In the genomic region with DNA sequence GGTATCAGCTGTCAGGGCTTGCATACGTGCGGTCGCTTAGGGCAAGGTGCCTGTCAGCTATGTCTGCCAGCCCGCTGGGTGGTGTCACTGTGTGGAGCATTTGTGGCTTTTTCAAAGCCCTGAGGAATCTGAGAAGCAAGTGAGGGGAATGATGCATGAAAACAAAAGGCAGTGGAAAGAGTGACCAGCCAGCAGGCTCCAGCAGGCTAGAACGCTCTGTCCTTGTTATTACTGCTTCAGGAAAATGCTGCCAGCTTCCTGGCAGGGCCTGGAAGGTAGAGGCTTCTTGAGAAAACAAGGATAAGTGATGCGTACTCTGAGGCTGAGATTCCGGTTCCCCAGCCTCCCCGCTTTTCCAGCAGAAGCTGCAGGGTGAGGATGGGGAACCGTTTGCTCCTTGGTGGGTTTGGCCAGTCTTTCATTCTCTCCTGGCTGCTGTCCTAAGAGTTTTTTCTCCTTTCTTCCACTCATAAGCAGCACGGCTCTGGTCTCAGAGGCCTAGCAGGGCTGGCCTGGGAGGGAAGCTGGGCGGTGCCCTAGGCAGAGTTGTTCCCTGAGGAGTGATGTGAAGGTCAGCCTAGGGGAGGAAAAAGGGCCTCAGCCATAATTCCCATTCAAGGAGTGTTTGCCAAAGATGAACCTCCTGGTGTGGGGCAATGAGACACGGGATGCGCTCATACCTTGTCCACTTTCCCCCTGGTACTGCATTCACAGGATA, we compare ENCODE assay signal across 10 cellular contexts. TPM values are rescaled to one million over a fixed set of nuclear protein-coding genes. Genes with fewer than 3 reads are reported as not detected.
A peak's percentile ranks its signal among the peaks of the same experiment; 100 is the strongest.
DNase-seq lines count a peak whose midpoint lies in the region; ATAC-seq, FAIRE-seq and TF ChIP-seq lines count a peak whose summit lies in the region.
"Had no signal": no experiment of that assay in that cellular context is flagged by ENCODE, and none has a peak within 500 bp of the region (broad histone marks: within the 10 kb centered on the region; RNA-seq: fewer than 3 reads in every experiment).

No MANE protein-coding gene starts in this region.

- peak overlapping the region; percentile 70 to 91 for H3K27ac ChIP-seq in coronary artery
- H3K27ac ChIP-seq in HepG2 (ENCODE audit: extremely low read length, insufficient read depth, low read length), result no peak overlapping the region
- peak overlapping the region; percentile 94 to 98 for H3K27ac ChIP-seq in thoracic aorta

- CTCF ChIA-PET in HepG2 (lab: Yijun Ruan, JAX; ENCODE audit: low intra/inter-chr PET ratio, low total read pairs), result no interaction called here

- POLR2A ChIA-PET in HepG2 (lab: Yijun Ruan, JAX), result no interaction called here

- H3K36me3 ChIP-seq in HepG2 (replicated peaks in 1 of 2; ENCODE audit: control insufficient read depth in 1 of 2, insufficient read depth in 2 of 2, low read length in 2 of 2) (no peaks in the 10 kb centered on the region), thoracic aorta (no peaks in the 10 kb centered on the region)

- WGBS in HepG2 (ENCODE audit: low lambda C conversion rate), result 39% methylated on average over 9 of the region's 13 CpGs

- no peaks in the 10 kb centered on the region for H3K79me2 ChIP-seq in HepG2 (ENCODE audit: insufficient read depth, low read length)

- no peak for TF ChIP-seq RAD21 in HepG2 (CRISPR knock-in tag; IDR thresholded peaks at IDR 0.05)

- no peaks in the 10 kb centered on the region for H4K20me1 ChIP-seq in HepG2 (ENCODE audit: insufficient read depth, low read length)

- no peak for TF ChIP-seq POLR2A in HepG2 (IDR thresholded peaks at IDR 0.05; ENCODE audit: insufficient read depth in 1 of 2, low read depth in 2 of 2, low read length in 2 of 2)

- H3K27me3 ChIP-seq in HepG2 (ENCODE audit: control insufficient read depth in 1 of 2, insufficient read depth in 2 of 2, low read length in 2 of 2) (peaks cover 0 to 4% of the 10 kb centered on the region in 2 experiments; a peak in 1 of 5 replicates), thoracic aorta (replicated peaks; ENCODE audit: insufficient read depth) (no peaks in the 10 kb centered on the region)

- no peak overlapping the region for H3K9ac ChIP-seq in HepG2 (ENCODE audit: insufficient read depth, low read depth, low read length)

- H3K9me3 ChIP-seq in HepG2 (ENCODE audit: low read length), result no peaks in the 10 kb centered on the region
- H3K9me3 ChIP-seq in thoracic aorta, result no peaks in the 10 kb centered on the region

- no peak for TF ChIP-seq CTCF in coronary artery (IDR thresholded peaks at IDR 0.05)
- no peak for TF ChIP-seq CTCF in HepG2 (CRISPR knock-in tag; IDR thresholded peaks at IDR 0.05)
- TF ChIP-seq CTCF in thoracic aorta (IDR thresholded peaks at IDR 0.05), result no peak

- no peaks in the 10 kb centered on the region for H3K4me1 ChIP-seq in HepG2 (ENCODE audit: insufficient read depth, low read length)
- H3K4me1 ChIP-seq in thoracic aorta (ENCODE audit: control insufficient read depth in 1 of 2, low read depth in 2 of 2), result peaks cover 22 to 27% of the 10 kb centered on the region in 2 donors

- ATAC-seq in HepG2, result peak; percentile 37; the same call in 1 of the 3 replicates
- ATAC-seq in thoracic aorta (ENCODE audit: insufficient number of reproducible peaks, low FRiP score, low read depth), result peak; percentile 90
- ATAC-seq in GM21526 (IDR thresholded peaks at IDR 0.05; ENCODE audit: low FRiP score, unreplicated experiment), result no peak
- ATAC-seq in HG02870 (IDR thresholded peaks at IDR 0.05; ENCODE audit: unreplicated experiment), result no peak
- no peak for ATAC-seq in HG02588 (IDR thresholded peaks at IDR 0.05; ENCODE audit: unreplicated experiment)
- ATAC-seq: activated CD4-positive, CD25-positive, alpha-beta regulatory T cell treated with anti-CD3 and anti-CD28 coated beads, Interleukin-2, amount 50 U/mL, for 24 hours had no signal

- FAIRE-seq in HepG2 (lab: Jason Lieb, UNC), result no peak

- in situ Hi-C loops in HepG2 (cut with HindIII; ENCODE audit: extremely low pct_ligation_motif_present, low pct_unique_long_range_greater_than_20kb), result no loop called here

- H2AFZ ChIP-seq in HepG2 (ENCODE audit: low read length), result no peak overlapping the region

- DNase-seq in NCI-H2029 treated with DMSO at 0.1 percent for 48 hours (lab: John Stamatoyannopoulos, UW) (peak; percentile 71), coronary artery (ENCODE audit: low spot score) (peak; percentile 91), HepG2 (ENCODE audit: low spot score) (no peak), thoracic aorta (ENCODE audit: low spot score) (peak; percentile 47)
- DNase-seq in activated CD4-positive, CD25-positive, alpha-beta regulatory T cell treated with anti-CD3 and anti-CD28 coated beads, Interleukin-2, amount 50 U/mL, for 72 hours, result no peak
- DNase-seq: cortex of kidney had no signal

- intact Hi-C loops in HepG2 (cut with micrococcal nuclease; ENCODE audit: unreplicated experiment), result no loop called here

- no peak for TF ChIP-seq EP300 in HepG2 (IDR thresholded peaks at IDR 0.05; ENCODE audit: low read depth in 2 of 2, low read length in 2 of 2)
- no peak for TF ChIP-seq EP300 in HepG2 (CRISPR knock-in tag; IDR thresholded peaks at IDR 0.05; ENCODE audit: borderline replicate concordance)

- no peak overlapping the region for H3K4me2 ChIP-seq in HepG2 (ENCODE audit: low read depth, low read length)

- no TSS peak for BruUV-seq in HepG2 (replicated peaks; lab: Mats Ljungman, UMichigan)

- H3K4me3 ChIP-seq in coronary artery (no peak overlapping the region), HepG2 (replicated peaks in 1 of 3; ENCODE audit: insufficient read depth in 1 of 3, low read depth in 2 of 3, low read length in 3 of 3) (no peak overlapping the region), thoracic aorta (peak overlapping the region; percentile 54)

TF ChIP-seq in HepG2, 621 proteins besides CTCF, POLR2A, EP300 and RAD21:
- no peak for TF ChIP-seq CEBPB (IDR thresholded peaks at IDR 0.05; ENCODE audit: borderline replicate concordance, low read depth, low read length)
- no peak for TF ChIP-seq CHD2 (IDR thresholded peaks at IDR 0.05; ENCODE audit: low read depth, low read length)
- no peak for TF ChIP-seq ZNF878 (CRISPR knock-in tag; IDR thresholded peaks at IDR 0.05)
- TF ChIP-seq ZNF749 (CRISPR knock-in tag; IDR thresholded peaks at IDR 0.05; ENCODE audit: borderline replicate concordance), result no peak
- TF ChIP-seq, protein P1, sequence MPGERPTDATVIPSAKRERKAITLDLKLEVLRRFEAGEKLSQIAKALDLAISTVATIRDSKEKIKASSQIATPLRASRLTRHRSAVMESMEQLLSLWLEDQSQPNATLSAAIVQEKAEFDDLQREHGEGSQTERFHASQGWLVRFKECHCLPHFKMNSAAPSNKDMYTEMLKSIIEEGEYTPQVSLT (CRISPR knock-in tag; IDR thresholded peaks at IDR 0.05; ENCODE audit: borderline replicate concordance, low read depth), result no peak
TF ChIP-seq in HepG2: peak in this region for 0.

RNA-seq across cellular contexts. Expression of a gene that starts 42.8 kb away (rescaled TPM):
- total RNA-seq in HepG2 (2016; rRNA removed; fragmentation: Illumina TruSeq; extraction: Trizol) (43.5 and 75.4 TPM in 2 replicates), thoracic aorta (10 to 100 TPM; 56.7 to 82.4 TPM)
- 196 and 227 TPM in 2 replicates for total RNA-seq in HepG2 (2016; cell fraction: cytosol; rRNA removed; fragmentation: Illumina TruSeq; extraction: Trizol; ENCODE audit: low read depth)
- 44.4 and 68.0 TPM in 2 replicates for total RNA-seq in HepG2 (2016; cell fraction: insoluble cytoplasmic fraction; rRNA removed; fragmentation: Illumina TruSeq; extraction: Trizol)
- 54.9 and 65.8 TPM in 2 replicates for total RNA-seq in HepG2 (2016; cell fraction: membrane; rRNA removed; fragmentation: Illumina TruSeq; extraction: Trizol)
- total RNA-seq in HepG2 (2016; cell fraction: nucleus; rRNA removed; fragmentation: Illumina TruSeq; extraction: Trizol), result 58.0 and 68.3 TPM in 2 replicates
- 32.3 and 33.6 TPM in 2 replicates for polyA plus RNA-seq in HepG2 (2011; rRNA removed)
- polyA plus RNA-seq in HepG2 (2011; cell fraction: cytosol; rRNA removed), result 14.1 and 18.4 TPM in 2 replicates
- 25.8 and 30.7 TPM in 2 replicates for polyA plus RNA-seq in HepG2 (2011; cell fraction: nucleus; rRNA removed)
- 21.2 and 22.6 TPM in 2 replicates for polyA plus RNA-seq in HepG2 (2012)
- 3.1 and 4.1 TPM in 2 replicates for polyA plus RNA-seq in HepG2 (2016; cell fraction: cytosol; fragmentation: Illumina TruSeq; extraction: Trizol; ENCODE audit: low read depth)
- polyA plus RNA-seq in HepG2 (2016; cell fraction: insoluble cytoplasmic fraction; fragmentation: Illumina TruSeq; extraction: Trizol; ENCODE audit: low read depth), result 37.1 and 39.7 TPM in 2 replicates
- polyA plus RNA-seq in HepG2 (2016; cell fraction: membrane; fragmentation: Illumina TruSeq; extraction: Trizol; ENCODE audit: low read depth), result 7.0 and 7.1 TPM in 2 replicates
- polyA plus RNA-seq in HepG2 (2016; cell fraction: nucleus; fragmentation: Illumina TruSeq; extraction: Trizol; ENCODE audit: insufficient read depth, low read depth), result 28.0 and 32.6 TPM in 2 replicates
- polyA minus RNA-seq in HepG2 (2011; rRNA and poly(A)+ RNA removed; ENCODE audit: low replicate concordance), result 115 and 131 TPM in 2 replicates
- 49.2 and 66.9 TPM in 2 replicates for polyA minus RNA-seq in HepG2 (2011; cell fraction: cytosol; rRNA and poly(A)+ RNA removed)
- polyA minus RNA-seq in HepG2 (2011; cell fraction: nucleus; rRNA and poly(A)+ RNA removed), result 192 and 216 TPM in 2 replicates

Comparison
In these comparisons a context has a peak if more than half of its experiments do, and no peak if none do; other contexts are left out.
1. DNase-seq: peak in NCI-H2029 treated with DMSO at 0.1 percent for 48 hours (single experiment), coronary artery (single experiment) and thoracic aorta (single experiment); none in HepG2 (single experiment) and activated CD4-positive, CD25-positive, alpha-beta regulatory T cell treated with anti-CD3 and anti-CD28 coated beads, Interleukin-2, amount 50 U/mL, for 72 hours (single experiment).
2. ATAC-seq: peak in HepG2 (single experiment) and thoracic aorta (single experiment); none in GM21526 (single experiment), HG02870 (single experiment) and HG02588 (single experiment).